In the genomic region with DNA sequence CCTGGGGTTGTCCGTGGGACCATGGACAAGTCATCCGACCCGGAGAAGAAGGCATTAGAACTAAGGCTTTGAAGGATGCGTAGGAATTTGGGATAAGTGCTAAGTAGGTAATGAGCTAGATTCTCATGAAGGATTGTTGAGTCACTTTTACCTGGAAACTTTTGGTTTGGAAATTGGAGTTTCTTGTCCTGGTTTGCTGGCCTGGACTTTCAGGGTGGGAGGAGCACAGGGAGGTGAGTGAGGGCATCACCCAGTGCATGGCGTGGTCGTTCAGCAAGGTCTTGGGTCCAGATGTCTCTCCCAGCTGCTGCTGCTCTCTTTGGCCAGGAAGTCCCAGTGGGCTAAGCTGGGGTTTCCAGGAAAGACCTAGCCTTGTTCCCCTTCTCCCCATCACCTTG, we compare ENCODE assay signal across 14 cellular contexts. TPM values are rescaled to one million over a fixed set of nuclear protein-coding genes. Genes with fewer than 3 reads are reported as not detected.
DNase-seq lines count a peak whose midpoint lies in the region; ATAC-seq, FAIRE-seq and TF ChIP-seq lines count a peak whose summit lies in the region.
"Had no signal": no experiment of that assay in that cellular context is flagged by ENCODE, and none has a peak within 500 bp of the region (broad histone marks: within the 10 kb centered on the region; RNA-seq: fewer than 3 reads in every experiment).

No MANE protein-coding gene starts in this region.

- DNase-seq in H7 (peak; percentile 22), breast epithelium (ENCODE audit: low spot score in 2 of 2) (no peak), mesenchymal stem cell (no peak), substantia nigra (lab: John Stamatoyannopoulos, UW) (no peak), frontal cortex (ENCODE audit: low spot score in 2 of 2) (no peak), NCI-H187 treated with DMSO at 0.1 percent for 48 hours (lab: John Stamatoyannopoulos, UW) (no peak)
- DNase-seq: activated CD4-positive, alpha-beta T cell treated with anti-CD3 and anti-CD28 coated beads, Interleukin-2, amount 50 U/mL, for 1 hour; CD8-positive, alpha-beta T cell; NCI-H1092; NCI-H526 treated with DMSO at 0.1 percent for 48 hours; posterior cingulate gyrus had no signal

- no peak overlapping the region for H2BK5ac ChIP-seq in mesenchymal stem cell (ENCODE audit: low read depth, low read length, poor library complexity, severe bottlenecking)

- no peak overlapping the region for H2BK120ac ChIP-seq in mesenchymal stem cell (ENCODE audit: low read depth, low read length)

- no peak overlapping the region for H3K14ac ChIP-seq in mesenchymal stem cell (ENCODE audit: low read length in 2 of 2)

- no peak overlapping the region for H3K4ac ChIP-seq in mesenchymal stem cell (ENCODE audit: low read depth in 1 of 2, low read length in 2 of 2)

- H3K4me2 ChIP-seq in mesenchymal stem cell (ENCODE audit: low read length, poor library complexity, severe bottlenecking), result no peak overlapping the region

- H3K79me1 ChIP-seq in mesenchymal stem cell (replicated peaks; ENCODE audit: low read length, poor library complexity, severe bottlenecking), result peaks cover 29% of the 10 kb centered on the region

- WGBS in mesenchymal stem cell, result 78% methylated on average over 6 of the region's 6 CpGs

- H2BK15ac ChIP-seq in mesenchymal stem cell (ENCODE audit: low read depth, poor library complexity, severe bottlenecking), result no peak overlapping the region

- no peak overlapping the region for H2AFZ ChIP-seq in mesenchymal stem cell (ENCODE audit: low read depth, low read length)

- H3K18ac ChIP-seq in mesenchymal stem cell (ENCODE audit: low read depth in 1 of 2, low read length in 2 of 2), result peak overlapping the region in 1 of 2 experiments; percentile 14

- peak overlapping the region; percentile 94 to 95 for H3K27ac ChIP-seq in breast epithelium
- no peak overlapping the region for H3K27ac ChIP-seq in mesenchymal stem cell (ENCODE audit: low read length, poor library complexity, severe bottlenecking)
- H3K27ac ChIP-seq in substantia nigra (ENCODE audit: low read depth, low read length, poor library complexity, severe bottlenecking), result peak overlapping the region; percentile 97

- intact Hi-C loops in breast epithelium (cut with DNase I; ENCODE audit: low total_unique reads), result no loop called here

- FAIRE-seq in frontal cortex (lab: Jason Lieb, UNC), result no peak
- FAIRE-seq: GM18507 had no signal

- H3K23ac ChIP-seq in mesenchymal stem cell (ENCODE audit: low read length in 2 of 2), result no peak overlapping the region

- no peak overlapping the region for H2AK5ac ChIP-seq in mesenchymal stem cell (ENCODE audit: low read length, severe bottlenecking)

- peak overlapping the region; percentile 57 for H3K9ac ChIP-seq in mesenchymal stem cell (ENCODE audit: low read length)

- TF ChIP-seq POLR2A in breast epithelium (IDR thresholded peaks at IDR 0.05), result no peak

- no peaks in the 10 kb centered on the region for H3K36me3 ChIP-seq in H7 (replicated peaks; ENCODE audit: control insufficient read depth, insufficient read depth, low read length)
- H3K36me3 ChIP-seq in breast epithelium, result no peaks in the 10 kb centered on the region
- peaks cover 9 to 26% of the 10 kb centered on the region in 2 experiments for H3K36me3 ChIP-seq in mesenchymal stem cell (ENCODE audit: control insufficient read depth in 1 of 2, insufficient read depth in 2 of 2, low read depth in 1 of 2, low read length in 2 of 2)

- no peak for TF ChIP-seq CTCF in breast epithelium (IDR thresholded peaks at IDR 0.05)

- H3K4me1 ChIP-seq in breast epithelium (peaks cover 4 to 16% of the 10 kb centered on the region in 2 donors), mesenchymal stem cell (ENCODE audit: control insufficient read depth, insufficient read depth, low read depth, low read length) (peaks cover 31% of the 10 kb centered on the region)

- peak overlapping the region in 1 of 2 experiments; percentile 3 for H2BK12ac ChIP-seq in mesenchymal stem cell (ENCODE audit: low read length in 2 of 2)

- H4K91ac ChIP-seq in mesenchymal stem cell (ENCODE audit: low read length), result no peak overlapping the region

- ATAC-seq in HG03460 (IDR thresholded peaks at IDR 0.05; ENCODE audit: unreplicated experiment) (no peak), GM21619 (IDR thresholded peaks at IDR 0.05; ENCODE audit: unreplicated experiment) (no peak)
- ATAC-seq: CD8-positive, alpha-beta T cell had no signal

- H3K4me3 ChIP-seq in H7 (ENCODE audit: insufficient read depth, low read depth, low read length), result no peak overlapping the region
- H3K4me3 ChIP-seq in breast epithelium, result no peak overlapping the region
- no peak overlapping the region for H3K4me3 ChIP-seq in mesenchymal stem cell (ENCODE audit: insufficient read depth in 1 of 2, low read depth in 1 of 2, low read length in 2 of 2)

- H3K27me3 ChIP-seq in H7 (ENCODE audit: control insufficient read depth, insufficient read depth, low read length), result peaks cover 40% of the 10 kb centered on the region
- no peaks in the 10 kb centered on the region for H3K27me3 ChIP-seq in breast epithelium
- H3K27me3 ChIP-seq in mesenchymal stem cell (ENCODE audit: control insufficient read depth in 1 of 2, insufficient read depth in 1 of 2, low read length in 2 of 2), result no peaks in the 10 kb centered on the region

- peak overlapping the region; percentile 39 for H4K8ac ChIP-seq in mesenchymal stem cell (ENCODE audit: low read length)

- no peaks in the 10 kb centered on the region for H3K9me3 ChIP-seq in breast epithelium
- H3K9me3 ChIP-seq in mesenchymal stem cell (ENCODE audit: control insufficient read depth, low read length), result no peaks in the 10 kb centered on the region

RNA-seq across cellular contexts. Expression of gene NFIC, which starts 7.6 kb away (rescaled TPM):
- 1.7 and 2.2 TPM in 2 replicates for total RNA-seq in H7 (2014; rRNA removed; shearing (Covaris generic))
- total RNA-seq in breast epithelium (10 to 100 TPM; 48.9 to 97.8 (median 73.1) TPM), frontal cortex (1.2 TPM)
- 101 TPM for polyA plus RNA-seq in mesenchymal stem cell (2013, experiment 1 of 2)
- polyA plus RNA-seq in mesenchymal stem cell (2013, experiment 2 of 2), result 98.4 TPM

Comparison
In these comparisons a context has a peak if more than half of its experiments do, and no peak if none do; other contexts are left out.
1. RNA of gene NFIC, which starts 7.6 kb away (total RNA-seq): 48.9 to 97.8 TPM in breast epithelium; 1.7 to 2.2 TPM in H7 and 1.2 TPM in frontal cortex (single experiment); every median in the first group is over 10 times any median in the second.